ENCODE assay signal across 1 cellular context in the genomic region with DNA sequence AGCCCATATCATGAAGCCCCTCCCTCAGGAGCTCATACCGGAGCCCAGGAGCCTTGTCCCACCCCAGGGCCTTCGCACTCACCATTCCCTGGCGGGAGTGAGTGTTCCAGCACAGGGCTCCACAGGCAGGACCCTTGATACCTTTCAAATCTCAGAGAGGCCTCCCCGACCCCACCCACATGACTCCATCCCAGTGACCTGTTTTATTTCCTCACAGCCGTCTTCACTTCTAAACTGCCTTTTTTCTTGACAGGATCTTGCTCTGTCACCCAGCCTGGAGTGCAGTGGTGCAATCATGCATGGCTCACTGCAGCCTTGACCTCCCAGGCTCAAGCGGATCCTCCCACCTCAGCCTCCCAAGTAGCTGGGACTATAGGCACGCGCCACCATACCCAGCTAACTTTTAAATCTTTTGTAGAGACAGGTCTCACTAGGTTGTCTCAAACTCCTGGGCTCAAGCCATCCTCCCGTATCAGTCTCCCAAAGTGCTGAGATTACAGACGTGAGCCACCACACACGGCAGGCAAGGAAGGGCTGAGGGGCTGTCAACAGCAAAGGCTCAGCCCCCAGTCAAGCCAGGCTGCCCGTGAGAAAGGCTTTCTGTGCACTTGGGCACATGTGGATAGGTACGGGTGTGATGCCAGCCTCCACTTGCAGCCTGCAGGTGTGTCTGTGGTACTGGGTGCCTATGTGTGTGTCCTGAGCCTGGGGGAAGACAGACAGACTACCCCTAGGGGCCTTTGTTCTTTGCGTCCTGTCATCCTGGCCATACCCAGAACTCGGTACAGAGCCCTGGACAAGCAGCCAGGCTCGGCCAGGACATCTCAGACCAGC.
TF ChIP-seq lines count a peak whose summit lies in the region.

No MANE protein-coding gene starts in this region.

TF ChIP-seq in HEK293T, 16 proteins besides CTCF, POLR2A, EP300 and RAD21:
- TF ChIP-seq ELF4 (IDR thresholded peaks at IDR 0.05) (no peak), HDGF (IDR thresholded peaks at IDR 0.05; ENCODE audit: borderline replicate concordance) (no peak), SUZ12 (IDR thresholded peaks at IDR 0.05) (no peak), FOXA1 (IDR thresholded peaks at IDR 0.05) (no peak), FOXK2 (IDR thresholded peaks at IDR 0.05) (no peak), LEF1 (IDR thresholded peaks at IDR 0.05; ENCODE audit: borderline replicate concordance) (no peak), FOXM1 (IDR thresholded peaks at IDR 0.05; ENCODE audit: borderline replicate concordance) (no peak), BHLHE40 (IDR thresholded peaks at IDR 0.05; ENCODE audit: borderline replicate concordance) (no peak), CTBP1 (IDR thresholded peaks at IDR 0.05; ENCODE audit: borderline replicate concordance) (no peak), SP1 (IDR thresholded peaks at IDR 0.05) (no peak), ARNT (IDR thresholded peaks at IDR 0.05) (no peak), ZNF384 (IDR thresholded peaks at IDR 0.05) (no peak), L3MBTL2 (conservative IDR thresholded peaks at IDR 0.05) (no peak)
- TF ChIP-seq, protein P1, sequence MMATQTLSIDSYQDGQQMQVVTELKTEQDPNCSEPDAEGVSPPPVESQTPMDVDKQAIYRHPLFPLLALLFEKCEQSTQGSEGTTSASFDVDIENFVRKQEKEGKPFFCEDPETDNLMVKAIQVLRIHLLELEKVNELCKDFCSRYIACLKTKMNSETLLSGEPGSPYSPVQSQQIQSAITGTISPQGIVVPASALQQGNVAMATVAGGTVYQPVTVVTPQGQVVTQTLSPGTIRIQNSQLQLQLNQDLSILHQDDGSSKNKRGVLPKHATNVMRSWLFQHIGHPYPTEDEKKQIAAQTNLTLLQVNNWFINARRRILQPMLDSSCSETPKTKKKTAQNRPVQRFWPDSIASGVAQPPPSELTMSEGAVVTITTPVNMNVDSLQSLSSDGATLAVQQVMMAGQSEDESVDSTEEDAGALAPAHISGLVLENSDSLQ (IDR thresholded peaks at IDR 0.05), result no peak
